Comparison of ENCODE assay signal across 14 cellular contexts in genomic region chr22:45896153-45896951, GRCh38.
DNase-seq lines count a peak whose midpoint lies in the region; ATAC-seq, FAIRE-seq and TF ChIP-seq lines count a peak whose summit lies in the region.
"Had no signal": no experiment of that assay in that cellular context is flagged by ENCODE, and none has a peak within 500 bp of the region (broad histone marks: within the 10 kb centered on the region; RNA-seq: fewer than 3 reads in every experiment).

No MANE protein-coding gene starts in this region.

- H3K9me3 Mint-ChIP-seq in neural progenitor cell = no peaks in the 10 kb centered on the region
- H3K9me3 Mint-ChIP-seq: activated T-cell treated with anti-CD3 and anti-CD28 coated beads, Interleukin-2, amount 50 U/mL, for 24 hours had no signal

- no peak overlapping the region for H2AFZ ChIP-seq in neural progenitor cell (replicated peaks)

- intact Hi-C loops in left ventricle myocardium inferior (cut with micrococcal nuclease) = no loop called here

- H3K4me3 ChIP-seq in left ventricle myocardium inferior = no peak overlapping the region
- H3K4me3 ChIP-seq in neural progenitor cell = no peak overlapping the region
- H3K4me3 ChIP-seq: gastroesophageal sphincter had no signal

- no peak overlapping the region for H3K4me2 ChIP-seq in neural progenitor cell

- no peaks in the 10 kb centered on the region for H3K36me3 ChIP-seq in left ventricle myocardium inferior
- no peaks in the 10 kb centered on the region for H3K36me3 ChIP-seq in neural progenitor cell
- H3K36me3 ChIP-seq: gastroesophageal sphincter had no signal

- H3K4me3 Mint-ChIP-seq in neural progenitor cell = no peak overlapping the region
- H3K4me3 Mint-ChIP-seq: activated T-cell treated with anti-CD3 and anti-CD28 coated beads, Interleukin-2, amount 50 U/mL, for 24 hours had no signal

- peak; percentile 37 for DNase-seq in DMS153 treated with DMSO at 0.1 percent for 48 hours (lab: John Stamatoyannopoulos, UW; ENCODE audit: unreplicated experiment)
- peak; percentile 12 for DNase-seq in NCI-H2196 treated with DMSO at 0.1 percent for 48 hours (lab: John Stamatoyannopoulos, UW; ENCODE audit: unreplicated experiment)
- peak; percentile 11 for DNase-seq in left ventricle myocardium inferior
- DNase-seq in neural progenitor cell (ENCODE audit: low spot score) = no peak
- no peak for DNase-seq in AML-193 (lab: John Stamatoyannopoulos, UW)
- no peak for DNase-seq in substantia nigra (lab: John Stamatoyannopoulos, UW)
- DNase-seq in GM12892 (ENCODE audit: insufficient read length) = no peak
- DNase-seq: activated CD4-positive, CD25-positive, alpha-beta regulatory T cell; activated T-cell treated with anti-CD3 and anti-CD28 coated beads, Interleukin-2, amount 50 U/mL, for 24 hours; anterior cingulate cortex; NCI-H2029; stimulated activated naive CD8-positive, alpha-beta T cell treated with anti-CD3 and anti-CD28 coated beads, Interleukin-15, Interleukin-2, amounts not matched to agents 100 U/mL and 50 U/mL, for 24 hours had no signal

- H3K36me3 Mint-ChIP-seq in neural progenitor cell = no peaks in the 10 kb centered on the region

- no peaks in the 10 kb centered on the region for H3F3A ChIP-seq in neural progenitor cell (ENCODE audit: low read depth)

- FAIRE-seq in GM12892 (lab: Jason Lieb, UNC) = no peak

- peak overlapping the region; percentile 91 for H3K27ac Mint-ChIP-seq in neural progenitor cell
- H3K27ac Mint-ChIP-seq: activated T-cell treated with anti-CD3 and anti-CD28 coated beads, Interleukin-2, amount 50 U/mL, for 24 hours had no signal

- H3K9me3 ChIP-seq in left ventricle myocardium inferior (replicated peaks) (no peaks in the 10 kb centered on the region), neural progenitor cell (ENCODE audit: low read depth) (no peaks in the 10 kb centered on the region)
- H3K9me3 ChIP-seq: gastroesophageal sphincter had no signal

- H3K4me1 ChIP-seq in left ventricle myocardium inferior (no peaks in the 10 kb centered on the region), neural progenitor cell (peaks cover 7% of the 10 kb centered on the region)
- H3K4me1 ChIP-seq: gastroesophageal sphincter had no signal

- peaks cover 7% of the 10 kb centered on the region for H3K4me1 Mint-ChIP-seq in neural progenitor cell

- no peak for TF ChIP-seq POLR2A in GM12892 (IDR thresholded peaks at IDR 0.05; ENCODE audit: low read depth, low read length)

- H3K27ac ChIP-seq in left ventricle myocardium inferior (replicated peaks) (no peak overlapping the region), neural progenitor cell (no peak overlapping the region), substantia nigra (ENCODE audit: low read depth, low read length, poor library complexity, severe bottlenecking) (no peak overlapping the region)
- H3K27ac ChIP-seq: gastroesophageal sphincter had no signal

- H3K79me2 ChIP-seq in neural progenitor cell (ENCODE audit: low read depth) = no peaks in the 10 kb centered on the region

- ATAC-seq in HG02588 (IDR thresholded peaks at IDR 0.05; ENCODE audit: unreplicated experiment) = no peak
- ATAC-seq: gastroesophageal sphincter; stimulated activated naive CD8-positive, alpha-beta T cell treated with anti-CD3 and anti-CD28 coated beads, Interleukin-15, Interleukin-2, amounts not matched to agents 100 U/mL and 50 U/mL, for 24 hours had no signal

- H3K27me3 ChIP-seq in left ventricle myocardium inferior (ENCODE audit: low read depth) (peaks cover 69% of the 10 kb centered on the region), neural progenitor cell (peaks cover 8% of the 10 kb centered on the region)

- no peaks in the 10 kb centered on the region for H4K20me1 ChIP-seq in neural progenitor cell (ENCODE audit: low read depth)

- H3K27me3 Mint-ChIP-seq in neural progenitor cell (ENCODE audit: insufficient read depth, low read depth) = peaks cover 10% of the 10 kb centered on the region

- no peak overlapping the region for H3K9ac ChIP-seq in neural progenitor cell

- no peak for TF ChIP-seq CTCF in left ventricle myocardium inferior (IDR thresholded peaks at IDR 0.05; ENCODE audit: borderline replicate concordance)
- no peak for TF ChIP-seq CTCF in neural progenitor cell (IDR thresholded peaks at IDR 0.05)

Comparison
In these comparisons a context has a peak if more than half of its experiments do, and no peak if none do; other contexts are left out.
1. DNase-seq: peak in DMS153 treated with DMSO at 0.1 percent for 48 hours (single experiment), NCI-H2196 treated with DMSO at 0.1 percent for 48 hours (single experiment) and left ventricle myocardium inferior (single experiment); none in neural progenitor cell (single experiment), AML-193 (0 of 2), substantia nigra (0 of 49) and GM12892 (single experiment).